ENCODE assay signal across 2 cellular contexts in genomic region chr17:60388742-60389141, GRCh38.
TF ChIP-seq lines count a peak whose summit lies in the region.

No MANE protein-coding gene starts in this region.

TF ChIP-seq in IMR-90, 13 proteins besides CTCF, POLR2A, EP300 and RAD21:
- TF ChIP-seq MAFK (IDR thresholded peaks at IDR 0.05; ENCODE audit: low read depth, low read length) (no peak), BHLHE40 (IDR thresholded peaks at IDR 0.05; ENCODE audit: low read depth, low read length) (no peak), CHD1 (IDR thresholded peaks at IDR 0.05; ENCODE audit: low read depth, low read length) (no peak), SMC3 (IDR thresholded peaks at IDR 0.05; ENCODE audit: low read depth, low read length) (no peak), USF2 (IDR thresholded peaks at IDR 0.05; ENCODE audit: low read depth, low read length) (no peak), MAZ (IDR thresholded peaks at IDR 0.05; ENCODE audit: borderline replicate concordance, low read depth, low read length) (no peak), RCOR1 (IDR thresholded peaks at IDR 0.05; ENCODE audit: insufficient replicate concordance, low read length) (no peak), CEBPB (IDR thresholded peaks at IDR 0.05; ENCODE audit: low read depth, low read length) (no peak), RFX5 (IDR thresholded peaks at IDR 0.05; ENCODE audit: low read depth, low read length) (no peak), MXI1 (IDR thresholded peaks at IDR 0.05; ENCODE audit: borderline replicate concordance, low read depth, low read length) (no peak), ELK1 (IDR thresholded peaks at IDR 0.05; ENCODE audit: borderline replicate concordance, low read depth, low read length) (no peak)

TF ChIP-seq in K562, 482 proteins besides CTCF, POLR2A, EP300 and RAD21 (continues in another document):
- TF ChIP-seq ETV5 (CRISPR knock-in tag; IDR thresholded peaks at IDR 0.05; ENCODE audit: low read depth) (no peak), NCOR1 (IDR thresholded peaks at IDR 0.05) (peak; percentile 60), MEIS2 (IDR thresholded peaks at IDR 0.05; ENCODE audit: partially characterized antibody) (peak; percentile 49), RFX1 (IDR thresholded peaks at IDR 0.05) (peak; percentile 64), POLR2AphosphoS5 (IDR thresholded peaks at IDR 0.05; ENCODE audit: control insufficient read depth, insufficient read depth, low read depth, low read length) (peak; percentile 31; the same call in 1 of the 2 replicates), TARDBP (IDR thresholded peaks at IDR 0.05) (no peak), MIER1 (IDR thresholded peaks at IDR 0.05; ENCODE audit: low read depth) (no peak), NONO (IDR thresholded peaks at IDR 0.05; ENCODE audit: low read depth in 2 of 2, low read length in 1 of 2) (no peak), CBFA2T2 (conservative IDR thresholded peaks at IDR 0.05) (peak; percentile 66), SRSF3 (IDR thresholded peaks at IDR 0.05; ENCODE audit: insufficient read depth, low read length) (no peak), TBP (optimal IDR thresholded peaks at IDR 0.05; ENCODE audit: low read depth, low read length) (peak; percentile 44), POLR2AphosphoS2 (IDR thresholded peaks at IDR 0.05; ENCODE audit: low read length) (no peak), TAF1 (IDR thresholded peaks at IDR 0.05; ENCODE audit: control insufficient read depth, extremely low read depth, insufficient read depth, low read length, severe bottlenecking) (no peak), CBFA2T3 (IDR thresholded peaks at IDR 0.05) (peak; percentile 84), NFE2 (IDR thresholded peaks at IDR 0.05; ENCODE audit: low read depth) (no peak), KAT2B (IDR thresholded peaks at IDR 0.05; ENCODE audit: low read depth, low read length) (no peak), RNF2 (IDR thresholded peaks at IDR 0.05) (peak; percentile 21; the same call in 1 of the 2 replicates), KHSRP (IDR thresholded peaks at IDR 0.05) (no peak), PHF8 (IDR thresholded peaks at IDR 0.05; ENCODE audit: borderline replicate concordance, low read length) (no peak), TAF9B (IDR thresholded peaks at IDR 0.05; ENCODE audit: partially characterized antibody) (no peak), MTA3 (IDR thresholded peaks at IDR 0.05; ENCODE audit: borderline replicate concordance) (no peak), ARID3A (IDR thresholded peaks at IDR 0.05; ENCODE audit: borderline replicate concordance, low read depth, low read length) (no peak), FOXJ2 (tag; IDR thresholded peaks at IDR 0.05) (peak; percentile 50; the same call in 1 of the 2 replicates), ERF (CRISPR knock-in tag; IDR thresholded peaks at IDR 0.05) (no peak), ZNF785 (CRISPR knock-in tag; IDR thresholded peaks at IDR 0.05) (no peak), POLR2H (tag; IDR thresholded peaks at IDR 0.05; ENCODE audit: low read depth) (no peak; the same call in 1 of the 2 replicates), TCFL5 (CRISPR knock-in tag; conservative IDR thresholded peaks at IDR 0.05) (0 out of 2 replicates have a peak, but pooled peaks have one; percentile 45), RBBP5 (IDR thresholded peaks at IDR 0.05; ENCODE audit: borderline replicate concordance, insufficient read depth, low read length, poor library complexity, severe bottlenecking) (no peak), CEBPG (CRISPR knock-in tag; IDR thresholded peaks at IDR 0.05) (no peak; the same call in 1 of the 2 replicates), CEBPG (tag; conservative IDR thresholded peaks at IDR 0.05 in 1 of 2, IDR thresholded peaks at IDR 0.05 in 1 of 2) (peak in 1 of 2 experiments; percentile 81; a peak in 2 of 4 replicates), ZNF121 (CRISPR knock-in tag; conservative IDR thresholded peaks at IDR 0.05) (no peak), FOXP4 (CRISPR knock-in tag; IDR thresholded peaks at IDR 0.05; ENCODE audit: borderline replicate concordance) (no peak), ZFX (CRISPR knock-in tag; IDR thresholded peaks at IDR 0.05) (peak; percentile 50), ZNF77 (CRISPR knock-in tag; IDR thresholded peaks at IDR 0.05) (no peak), CEBPB (tag; IDR thresholded peaks at IDR 0.05) (peak; percentile 81), ZNF764 (CRISPR knock-in tag; IDR thresholded peaks at IDR 0.05; ENCODE audit: low read depth) (no peak), ZHX1 (conservative IDR thresholded peaks at IDR 0.05; ENCODE audit: low read length) (no peak), SUPT5H (IDR thresholded peaks at IDR 0.05) (no peak), ZMIZ1 (IDR thresholded peaks at IDR 0.05; ENCODE audit: low read depth in 2 of 2, low read length in 2 of 2) (0 out of 4 replicates have a peak, but pooled peaks of 1 of the 2 experiments have one; percentile 49), GABPA (tag; conservative IDR thresholded peaks at IDR 0.05; ENCODE audit: low read depth) (no peak), MAFK (IDR thresholded peaks at IDR 0.05; ENCODE audit: low read length) (no peak), ZNF639 (CRISPR knock-in tag; conservative IDR thresholded peaks at IDR 0.05 in 1 of 2, IDR thresholded peaks at IDR 0.05 in 1 of 2) (peak in 1 of 2 experiments; percentile 47; a peak in 2 of 4 replicates), NFIC (IDR thresholded peaks at IDR 0.05) (peak; percentile 3; the same call in 1 of the 2 replicates), TEAD4 (IDR thresholded peaks at IDR 0.05; ENCODE audit: low read length) (peak; percentile 75), TEAD4 (CRISPR knock-in tag; IDR thresholded peaks at IDR 0.05; ENCODE audit: borderline replicate concordance) (no peak), GATA2 (CRISPR knock-in tag; IDR thresholded peaks at IDR 0.05) (peak; percentile 50; the same call in 1 of the 2 replicates), ZNF134 (CRISPR knock-in tag; conservative IDR thresholded peaks at IDR 0.05) (no peak)
- TF ChIP-seq, protein P1, sequence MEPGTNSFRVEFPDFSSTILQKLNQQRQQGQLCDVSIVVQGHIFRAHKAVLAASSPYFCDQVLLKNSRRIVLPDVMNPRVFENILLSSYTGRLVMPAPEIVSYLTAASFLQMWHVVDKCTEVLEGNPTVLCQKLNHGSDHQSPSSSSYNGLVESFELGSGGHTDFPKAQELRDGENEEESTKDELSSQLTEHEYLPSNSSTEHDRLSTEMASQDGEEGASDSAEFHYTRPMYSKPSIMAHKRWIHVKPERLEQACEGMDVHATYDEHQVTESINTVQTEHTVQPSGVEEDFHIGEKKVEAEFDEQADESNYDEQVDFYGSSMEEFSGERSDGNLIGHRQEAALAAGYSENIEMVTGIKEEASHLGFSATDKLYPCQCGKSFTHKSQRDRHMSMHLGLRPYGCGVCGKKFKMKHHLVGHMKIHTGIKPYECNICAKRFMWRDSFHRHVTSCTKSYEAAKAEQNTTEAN (CRISPR knock-in tag; IDR thresholded peaks at IDR 0.05), result no peak
- TF ChIP-seq, protein P2, sequence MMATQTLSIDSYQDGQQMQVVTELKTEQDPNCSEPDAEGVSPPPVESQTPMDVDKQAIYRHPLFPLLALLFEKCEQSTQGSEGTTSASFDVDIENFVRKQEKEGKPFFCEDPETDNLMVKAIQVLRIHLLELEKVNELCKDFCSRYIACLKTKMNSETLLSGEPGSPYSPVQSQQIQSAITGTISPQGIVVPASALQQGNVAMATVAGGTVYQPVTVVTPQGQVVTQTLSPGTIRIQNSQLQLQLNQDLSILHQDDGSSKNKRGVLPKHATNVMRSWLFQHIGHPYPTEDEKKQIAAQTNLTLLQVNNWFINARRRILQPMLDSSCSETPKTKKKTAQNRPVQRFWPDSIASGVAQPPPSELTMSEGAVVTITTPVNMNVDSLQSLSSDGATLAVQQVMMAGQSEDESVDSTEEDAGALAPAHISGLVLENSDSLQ (IDR thresholded peaks at IDR 0.05), result peak; percentile 51
- TF ChIP-seq, protein P3, sequence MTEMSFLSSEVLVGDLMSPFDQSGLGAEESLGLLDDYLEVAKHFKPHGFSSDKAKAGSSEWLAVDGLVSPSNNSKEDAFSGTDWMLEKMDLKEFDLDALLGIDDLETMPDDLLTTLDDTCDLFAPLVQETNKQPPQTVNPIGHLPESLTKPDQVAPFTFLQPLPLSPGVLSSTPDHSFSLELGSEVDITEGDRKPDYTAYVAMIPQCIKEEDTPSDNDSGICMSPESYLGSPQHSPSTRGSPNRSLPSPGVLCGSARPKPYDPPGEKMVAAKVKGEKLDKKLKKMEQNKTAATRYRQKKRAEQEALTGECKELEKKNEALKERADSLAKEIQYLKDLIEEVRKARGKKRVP (CRISPR knock-in tag; IDR thresholded peaks at IDR 0.05), result no peak
